11 cellular contexts compared by ENCODE assay signal in the genomic region with DNA sequence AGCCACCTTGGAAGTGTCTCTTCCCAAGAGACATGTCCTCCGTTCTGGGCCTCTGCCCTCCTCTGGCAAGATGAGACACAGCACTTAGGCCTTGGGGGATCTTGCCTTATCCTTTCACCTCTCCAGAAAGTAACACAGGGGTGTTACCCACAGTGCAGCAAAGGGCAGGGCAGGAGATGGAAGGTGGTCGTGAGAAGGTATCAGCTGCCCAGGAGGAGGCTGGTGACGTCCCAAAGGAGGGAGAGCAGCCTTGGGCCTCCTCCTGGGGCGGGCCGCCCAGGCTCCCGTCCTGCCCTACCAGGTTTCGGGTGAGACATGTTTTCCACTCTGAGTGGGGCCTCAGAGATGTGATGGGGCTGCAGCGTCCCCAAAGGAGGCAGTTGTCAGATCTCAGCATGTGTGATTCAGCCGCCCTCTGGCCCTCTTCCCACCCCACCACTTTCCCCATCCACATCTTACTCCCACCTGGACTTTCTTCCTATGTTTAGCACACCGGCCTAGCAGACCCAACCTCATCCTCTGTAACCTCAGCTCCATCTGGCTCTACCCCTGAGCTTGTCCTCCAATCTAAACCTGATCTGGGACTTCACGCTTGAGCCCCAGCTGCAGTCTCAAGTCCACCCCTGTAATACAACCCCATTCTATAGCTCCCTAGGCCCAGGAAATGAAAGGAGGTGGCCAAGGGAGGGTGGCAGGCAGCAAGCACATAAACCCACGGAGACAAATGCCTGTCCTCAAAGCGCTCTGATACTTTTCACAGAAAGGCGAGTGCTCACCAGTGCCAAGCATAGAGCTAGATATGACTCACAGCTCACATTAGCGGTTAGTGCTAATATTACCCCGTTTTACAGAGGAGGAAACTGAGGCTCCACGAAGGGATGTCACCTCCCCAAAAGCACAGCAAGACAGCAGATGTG. TPM values are rescaled to one million over a fixed set of nuclear protein-coding genes. Genes with fewer than 3 reads are reported as not detected.
DNase-seq lines count a peak whose midpoint lies in the region; ATAC-seq and TF ChIP-seq lines count a peak whose summit lies in the region.
"Had no signal": no experiment of that assay in that cellular context is flagged by ENCODE, and none has a peak within 500 bp of the region (broad histone marks: within the 10 kb centered on the region; RNA-seq: fewer than 3 reads in every experiment).

No MANE protein-coding gene starts in this region.

- no peak for TF ChIP-seq CTCF in Calu3 (IDR thresholded peaks at IDR 0.05; ENCODE audit: unreplicated experiment)

- intact Hi-C loops in Calu3 (cut with micrococcal nuclease; ENCODE audit: unreplicated experiment) = loop anchor here (10.0 kb wide), 1 partner anchor 162 kb away; no protein-coding TSS in a partner anchor
- intact Hi-C loops in activated T-helper 1 cell treated with anti-CD3 and anti-CD28 coated beads, Interleukin-12 subunit alpha, Interleukin-12 subunit beta, Interleukin-2, Interleukin-4 antibody, amounts not matched to agents 30 ng/mL and 10 ng/mL and 1 ng/mL, durations not matched to agents 14 hours and 24 hours and 36 hours (cut with micrococcal nuclease) = loop anchor here (1.0 to 5.0 kb wide), 7 partner anchors 9 to 299 kb away; a partner anchor contains a TSS

- no peak overlapping the region for H3K4me3 Mint-ChIP-seq in Calu3 (ENCODE audit: low read depth, unreplicated experiment)
- peak overlapping the region; percentile 78 for H3K4me3 Mint-ChIP-seq in activated T-helper 1 cell treated with anti-CD3 and anti-CD28 coated beads, Interleukin-12 subunit alpha, Interleukin-12 subunit beta, Interleukin-2, Interleukin-4 antibody, amounts not matched to agents 30 ng/mL and 10 ng/mL and 1 ng/mL, durations not matched to agents 14 hours and 24 hours and 36 hours

- DNase-seq in Calu3 = no peak
- DNase-seq in NCI-H82 treated with DMSO at 0.1 percent for 48 hours (lab: John Stamatoyannopoulos, UW; ENCODE audit: unreplicated experiment) = peak; percentile 26
- peak; percentile 42 for DNase-seq in activated T-helper 1 cell treated with anti-CD3 and anti-CD28 coated beads, Interleukin-12 subunit alpha, Interleukin-12 subunit beta, Interleukin-2, Interleukin-4 antibody, amounts not matched to agents 30 ng/mL and 10 ng/mL and 1 ng/mL, durations not matched to agents 14 hours and 24 hours and 36 hours (ENCODE audit: low spot score)
- DNase-seq in stimulated activated CD4-positive, alpha-beta T cell treated with anti-CD3 and anti-CD28 coated beads, Interleukin-12 subunit alpha, Interleukin-12 subunit beta, amount 100 ng/mL, for 4 hours = peak; percentile 70
- DNase-seq in NOMO-1 treated with DMSO at 0.1 percent for 48 hours (lab: John Stamatoyannopoulos, UW; ENCODE audit: unreplicated experiment) = no peak
- DNase-seq in HuH-7.5 (ENCODE audit: low spot score) = no peak
- no peak for DNase-seq in HT-29 (ENCODE audit: low spot score)
- DNase-seq: GF-D8, Kasumi-1, lower lobe of right lung had no signal

- no peak for ATAC-seq in HG03520 (IDR thresholded peaks at IDR 0.05; ENCODE audit: unreplicated experiment)

- H3K27me3 Mint-ChIP-seq in Calu3 (ENCODE audit: unreplicated experiment) = no peaks in the 10 kb centered on the region
- H3K27me3 Mint-ChIP-seq in activated T-helper 1 cell treated with anti-CD3 and anti-CD28 coated beads, Interleukin-12 subunit alpha, Interleukin-12 subunit beta, Interleukin-2, Interleukin-4 antibody, amounts not matched to agents 30 ng/mL and 10 ng/mL and 1 ng/mL, durations not matched to agents 14 hours and 24 hours and 36 hours (ENCODE audit: insufficient read depth) = no peaks in the 10 kb centered on the region

- CTCF ChIA-PET in Calu3 (lab: Charles Lee) = interaction anchor here (0.7 to 1.3 kb wide), 2 partner anchors 10 to 122 kb away, joined by 3 to 10 read pairs; a partner anchor contains a TSS

- no peaks in the 10 kb centered on the region for H3K9me3 Mint-ChIP-seq in Calu3 (ENCODE audit: low read depth, unreplicated experiment)
- no peaks in the 10 kb centered on the region for H3K9me3 Mint-ChIP-seq in activated T-helper 1 cell treated with anti-CD3 and anti-CD28 coated beads, Interleukin-12 subunit alpha, Interleukin-12 subunit beta, Interleukin-2, Interleukin-4 antibody, amounts not matched to agents 30 ng/mL and 10 ng/mL and 1 ng/mL, durations not matched to agents 14 hours and 24 hours and 36 hours

- peaks cover 46% of the 10 kb centered on the region for H3K4me1 Mint-ChIP-seq in Calu3 (ENCODE audit: low read depth, unreplicated experiment)
- peaks cover 47% of the 10 kb centered on the region for H3K4me1 Mint-ChIP-seq in activated T-helper 1 cell treated with anti-CD3 and anti-CD28 coated beads, Interleukin-12 subunit alpha, Interleukin-12 subunit beta, Interleukin-2, Interleukin-4 antibody, amounts not matched to agents 30 ng/mL and 10 ng/mL and 1 ng/mL, durations not matched to agents 14 hours and 24 hours and 36 hours (ENCODE audit: low read depth)

- peaks cover 5% of the 10 kb centered on the region for H3K36me3 Mint-ChIP-seq in Calu3 (ENCODE audit: insufficient read depth, unreplicated experiment)
- H3K36me3 Mint-ChIP-seq in activated T-helper 1 cell treated with anti-CD3 and anti-CD28 coated beads, Interleukin-12 subunit alpha, Interleukin-12 subunit beta, Interleukin-2, Interleukin-4 antibody, amounts not matched to agents 30 ng/mL and 10 ng/mL and 1 ng/mL, durations not matched to agents 14 hours and 24 hours and 36 hours (ENCODE audit: low read depth) = peaks cover 33% of the 10 kb centered on the region

- peak overlapping the region; percentile 28 for H3K27ac Mint-ChIP-seq in Calu3 (ENCODE audit: unreplicated experiment)
- peak overlapping the region; percentile 97 for H3K27ac Mint-ChIP-seq in activated T-helper 1 cell treated with anti-CD3 and anti-CD28 coated beads, Interleukin-12 subunit alpha, Interleukin-12 subunit beta, Interleukin-2, Interleukin-4 antibody, amounts not matched to agents 30 ng/mL and 10 ng/mL and 1 ng/mL, durations not matched to agents 14 hours and 24 hours and 36 hours

- no TSS peak for BruUV-seq in Calu3 (replicated peaks; lab: Mats Ljungman, UMichigan)

RNA-seq across cellular contexts. Expression of a gene that starts 9.3 kb away (rescaled TPM):
- 3.9 and 4.6 TPM in 2 replicates for total RNA-seq in Calu3 (2022)
- 64.0 and 65.8 TPM in 2 replicates for total RNA-seq in activated T-helper 1 cell treated with anti-CD3 and anti-CD28 coated beads, Interleukin-12 subunit alpha, Interleukin-12 subunit beta, Interleukin-2, Interleukin-4 antibody, amounts not matched to agents 30 ng/mL and 10 ng/mL and 1 ng/mL, durations not matched to agents 14 hours and 24 hours and 36 hours
- 0.03 and 0.44 TPM in 2 replicates for total RNA-seq in HT-29 (2014; rRNA removed; shearing (Covaris generic))

RNA-seq across cellular contexts. Expression of a gene that starts 47.0 kb away (rescaled TPM):
- total RNA-seq in Calu3 (2022) = 22.0 and 22.1 TPM in 2 replicates
- 17.5 and 17.8 TPM in 2 replicates for total RNA-seq in activated T-helper 1 cell treated with anti-CD3 and anti-CD28 coated beads, Interleukin-12 subunit alpha, Interleukin-12 subunit beta, Interleukin-2, Interleukin-4 antibody, amounts not matched to agents 30 ng/mL and 10 ng/mL and 1 ng/mL, durations not matched to agents 14 hours and 24 hours and 36 hours
- total RNA-seq in HT-29 (2014; rRNA removed; shearing (Covaris generic)) = 44.5 and 48.5 TPM in 2 replicates

RNA-seq across cellular contexts. Expression of a gene that starts 52.9 kb away (rescaled TPM):
- 0.44 and 0.61 TPM in 2 replicates for total RNA-seq in Calu3 (2022)
- 3.9 TPM in 2 replicates for total RNA-seq in activated T-helper 1 cell treated with anti-CD3 and anti-CD28 coated beads, Interleukin-12 subunit alpha, Interleukin-12 subunit beta, Interleukin-2, Interleukin-4 antibody, amounts not matched to agents 30 ng/mL and 10 ng/mL and 1 ng/mL, durations not matched to agents 14 hours and 24 hours and 36 hours
- 0.21 TPM in 1 of 2 replicates, not detected in the other for total RNA-seq in HT-29 (2014; rRNA removed; shearing (Covaris generic))

Comparison
In these comparisons a context has a peak if more than half of its experiments do, and no peak if none do; other contexts are left out.
1. DNase-seq: peak in NCI-H82 treated with DMSO at 0.1 percent for 48 hours (single experiment), activated T-helper 1 cell treated with anti-CD3 and anti-CD28 coated beads, Interleukin-12 subunit alpha, Interleukin-12 subunit beta, Interleukin-2, Interleukin-4 antibody, amounts not matched to agents 30 ng/mL and 10 ng/mL and 1 ng/mL, durations not matched to agents 14 hours and 24 hours and 36 hours (single experiment) and stimulated activated CD4-positive, alpha-beta T cell treated with anti-CD3 and anti-CD28 coated beads, Interleukin-12 subunit alpha, Interleukin-12 subunit beta, amount 100 ng/mL, for 4 hours (single experiment); none in Calu3 (single experiment), NOMO-1 treated with DMSO at 0.1 percent for 48 hours (single experiment), HuH-7.5 (single experiment) and HT-29 (single experiment).
2. RNA of a gene that starts 9.3 kb away (total RNA-seq): 64.0 to 65.8 TPM in activated T-helper 1 cell treated with anti-CD3 and anti-CD28 coated beads, Interleukin-12 subunit alpha, Interleukin-12 subunit beta, Interleukin-2, Interleukin-4 antibody, amounts not matched to agents 30 ng/mL and 10 ng/mL and 1 ng/mL, durations not matched to agents 14 hours and 24 hours and 36 hours; 3.9 to 4.6 TPM in Calu3 and 0.03 to 0.44 TPM in HT-29; every median in the first group is over 10 times any median in the second.